In genomic region chr10:100912013-100912608, GRCh38 we compare ENCODE assay signal across 8 cellular contexts. TPM values are rescaled to one million over a fixed set of nuclear protein-coding genes. Genes with fewer than 3 reads are reported as not detected.
DNase-seq lines count a peak whose midpoint lies in the region; ATAC-seq and TF ChIP-seq lines count a peak whose summit lies in the region.

No MANE protein-coding gene starts in this region.

- H3K27me3 Mint-ChIP-seq in naive thymus-derived CD8-positive, alpha-beta T cell, result no peaks in the 10 kb centered on the region

- H3K4me1 ChIP-seq in colonic mucosa, result no peaks in the 10 kb centered on the region

- TF ChIP-seq CTCF in NB4 (IDR thresholded peaks at IDR 0.05; ENCODE audit: low read depth, low read length), result no peak
- no peak for TF ChIP-seq CTCF in colonic mucosa (IDR thresholded peaks at IDR 0.05)

- H3K27me3 ChIP-seq in colonic mucosa, result no peaks in the 10 kb centered on the region

- peak overlapping the region in 9 of 10 donors; percentile 63 to 99 (median 98) for H3K27ac Mint-ChIP-seq in naive thymus-derived CD8-positive, alpha-beta T cell

- H3K27ac ChIP-seq in colonic mucosa, result peak overlapping the region; percentile 89

- peaks cover 8% of the 10 kb centered on the region for H3K36me3 ChIP-seq in colonic mucosa

- H3K4me3 ChIP-seq in NB4 (ENCODE audit: low read depth, low read length) (peak overlapping the region; percentile 71), colonic mucosa (peak overlapping the region; percentile 71)

- POLR2A ChIA-PET in naive thymus-derived CD8-positive, alpha-beta T cell (lab: Charles Lee), result interaction anchor here (1.3 to 2.6 kb wide), 2 partner anchors 86 to 120 kb away, joined by 4 to 15 read pairs; no protein-coding TSS in a partner anchor

- no peak for TF ChIP-seq POLR2A in NB4 (IDR thresholded peaks at IDR 0.05; ENCODE audit: extremely low read depth, insufficient read length)

- no peaks in the 10 kb centered on the region for H3K9me3 Mint-ChIP-seq in naive thymus-derived CD8-positive, alpha-beta T cell

- intact Hi-C loops in colonic mucosa (cut with DNase I), result loop anchor here (10.0 kb wide), 1 partner anchor 53 kb away; the partner anchor contains the start of gene SEMA4G

- H3K9me3 ChIP-seq in colonic mucosa, result no peaks in the 10 kb centered on the region

- ATAC-seq in naive thymus-derived CD8-positive, alpha-beta T cell, result peak; percentile 32 to 41
- no peak for ATAC-seq in HG02973 (IDR thresholded peaks at IDR 0.05; ENCODE audit: unreplicated experiment)
- ATAC-seq in GM21515 (IDR thresholded peaks at IDR 0.05; ENCODE audit: unreplicated experiment), result no peak
- no peak for ATAC-seq in HG03196 (IDR thresholded peaks at IDR 0.05; ENCODE audit: unreplicated experiment)

- DNase-seq in Daoy (ENCODE audit: low read depth) (peak; percentile 6), NB4 (ENCODE audit: low read depth) (no peak), colonic mucosa (no peak)
- no peak for DNase-seq in naive thymus-derived CD8-positive, alpha-beta T cell
- no peak for DNase-seq in stimulated activated CD8-positive, alpha-beta memory T cell treated with anti-CD3 and anti-CD28 coated beads, Interleukin-4, amount 100 ng/mL, for 48 hours

- peaks cover 0 to 20% (median 7%) of the 10 kb centered on the region in 3 donors for H3K36me3 Mint-ChIP-seq in naive thymus-derived CD8-positive, alpha-beta T cell

- H3K4me1 Mint-ChIP-seq in naive thymus-derived CD8-positive, alpha-beta T cell, result peaks cover 18 to 61% (median 51%) of the 10 kb centered on the region in 4 donors

- H3K9ac ChIP-seq in colonic mucosa (ENCODE audit: low read depth in 2 of 2, low read length in 2 of 2), result peak overlapping the region; percentile 37 to 81

- peak overlapping the region; percentile 77 to 100 (median 99) for H3K4me3 Mint-ChIP-seq in naive thymus-derived CD8-positive, alpha-beta T cell

RNA-seq across cellular contexts. Expression of gene SLF2, which starts 0.7 kb away (rescaled TPM):
- 16.6 and 31.3 TPM in 2 replicates for total RNA-seq in Daoy (2014; rRNA removed; shearing (Covaris generic))
- 10 to 100 TPM; 15.1 to 21.9 TPM for total RNA-seq in colonic mucosa
- total RNA-seq in naive thymus-derived CD8-positive, alpha-beta T cell, result 10 to 100 TPM; 45.8 to 46.1 TPM
- 10 to 100 TPM in 2 of 3 donors, 1 to 10 TPM in 1; 9.7 to 11.2 (median 11.0) TPM for polyA plus RNA-seq in naive thymus-derived CD8-positive, alpha-beta T cell

RNA-seq across cellular contexts. Expression of gene SEMA4G, which starts 57.2 kb away (rescaled TPM):
- total RNA-seq in Daoy (2014; rRNA removed; shearing (Covaris generic)), result 0.57 and 0.69 TPM in 2 replicates
- total RNA-seq in colonic mucosa, result 100 to 1,000 TPM; 113 to 133 TPM
- total RNA-seq in naive thymus-derived CD8-positive, alpha-beta T cell, result 1 to 10 TPM; 1.6 to 2.0 TPM
- under 1 TPM in 1 of 3 donors, not detected in 2; 0.14 TPM for polyA plus RNA-seq in naive thymus-derived CD8-positive, alpha-beta T cell

Comparison
In these comparisons a context has a peak if more than half of its experiments do, and no peak if none do; other contexts are left out.
1. ATAC-seq: peak in naive thymus-derived CD8-positive, alpha-beta T cell (2 of 2); none in HG02973 (single experiment), GM21515 (single experiment) and HG03196 (single experiment).
2. RNA of gene SEMA4G, which starts 57.2 kb away (total RNA-seq): 113 to 133 TPM in colonic mucosa; 1.6 to 2.0 TPM in naive thymus-derived CD8-positive, alpha-beta T cell and 0.57 to 0.69 TPM in Daoy; every median in the first group is over 10 times any median in the second.